ENCODE assay signal across 8 cellular contexts in genomic region chr14:26596722-26597030, GRCh38. TPM values are rescaled to one million over a fixed set of nuclear protein-coding genes. Genes with fewer than 3 reads are reported as not detected.
DNase-seq lines count a peak whose midpoint lies in the region; ATAC-seq and TF ChIP-seq lines count a peak whose summit lies in the region.

No MANE protein-coding gene starts in this region.

- no peaks in the 10 kb centered on the region for H3K79me2 ChIP-seq in PC-3 (ENCODE audit: low read length)

- H3K9me3 Mint-ChIP-seq in glutamatergic neuron (ENCODE audit: unreplicated experiment): peaks cover 21% of the 10 kb centered on the region

- BruUV-seq in PC-3 (replicated peaks; lab: Mats Ljungman, UMichigan): no TSS peak

- H3K4me1 Mint-ChIP-seq in glutamatergic neuron (ENCODE audit: low read depth, unreplicated experiment): peaks cover 21% of the 10 kb centered on the region

- H3K9me3 ChIP-seq in ES-I3 (ENCODE audit: control insufficient read depth, insufficient read depth, low read length) (no peaks in the 10 kb centered on the region), PC-3 (ENCODE audit: low read length) (no peaks in the 10 kb centered on the region), psoas muscle (no peaks in the 10 kb centered on the region)

- peak overlapping the region; percentile 92 for H3K4me2 ChIP-seq in PC-3 (ENCODE audit: low read length)

- no peaks in the 10 kb centered on the region for H3F3A ChIP-seq in PC-3 (ENCODE audit: low read length, unreplicated experiment)

- peak overlapping the region; percentile 98 for H3K27ac Mint-ChIP-seq in glutamatergic neuron (ENCODE audit: unreplicated experiment)

- POLR2A ChIA-PET in PC-3 (lab: Charles Lee; ENCODE audit: unreplicated experiment): no interaction called here

- peak overlapping the region; percentile 97 for H3K4me3 Mint-ChIP-seq in glutamatergic neuron (ENCODE audit: unreplicated experiment)

- H4K20me1 ChIP-seq in PC-3 (ENCODE audit: low read length): no peaks in the 10 kb centered on the region

- CTCF ChIA-PET in PC-3 (lab: Charles Lee): no interaction called here

- no peaks in the 10 kb centered on the region for H3K9me2 ChIP-seq in PC-3 (replicated peaks; ENCODE audit: low read length)

- DNase-seq in PC-3 (no peak), glutamatergic neuron (no peak), psoas muscle (peak in 1 of 2 donors; percentile 44), NCI-H1436 treated with DMSO at 0.1 percent for 48 hours (lab: John Stamatoyannopoulos, UW) (no peak), H4 (ENCODE audit: low spot score) (no peak), NCI-H2029 (lab: John Stamatoyannopoulos, UW) (no peak)

- H3K4me3 ChIP-seq in PC-3 (ENCODE audit: low read length): peak overlapping the region; percentile 86
- H3K4me3 ChIP-seq in psoas muscle: peak overlapping the region; percentile 67

- TF ChIP-seq CTCF in PC-3 (conservative IDR thresholded peaks at IDR 0.05; ENCODE audit: low read depth, low read length) (no peak), glutamatergic neuron (IDR thresholded peaks at IDR 0.05; ENCODE audit: partially characterized antibody, unreplicated experiment) (no peak), psoas muscle (IDR thresholded peaks at IDR 0.05) (no peak)

- no peaks in the 10 kb centered on the region for H3K36me3 ChIP-seq in ES-I3 (ENCODE audit: insufficient read depth, low read length)
- H3K36me3 ChIP-seq in PC-3 (ENCODE audit: low read depth, low read length): no peaks in the 10 kb centered on the region
- no peaks in the 10 kb centered on the region for H3K36me3 ChIP-seq in psoas muscle (ENCODE audit: insufficient read depth in 1 of 2, low read depth in 1 of 2)

- H3K4me1 ChIP-seq in ES-I3 (ENCODE audit: insufficient read depth, low read length) (no peaks in the 10 kb centered on the region), PC-3 (ENCODE audit: insufficient read depth, low read length) (no peaks in the 10 kb centered on the region), psoas muscle (no peaks in the 10 kb centered on the region)

- no peak overlapping the region for H3K27ac ChIP-seq in PC-3 (ENCODE audit: low read length)
- no peak overlapping the region for H3K27ac ChIP-seq in psoas muscle

- H3K36me3 Mint-ChIP-seq in glutamatergic neuron (ENCODE audit: unreplicated experiment): no peaks in the 10 kb centered on the region

- peak overlapping the region; percentile 95 for H2AFZ ChIP-seq in PC-3 (ENCODE audit: low read length)

- H3K9ac ChIP-seq in ES-I3 (ENCODE audit: low read depth, low read length): peak overlapping the region; percentile 85
- H3K9ac ChIP-seq in PC-3 (ENCODE audit: low read length): no peak overlapping the region

- intact Hi-C loops in PC-3 (cut with micrococcal nuclease): loop anchor here (5.0 to 10.0 kb wide), 6 partner anchors 64 to 388 kb away; no protein-coding TSS in a partner anchor
- intact Hi-C loops in psoas muscle (cut with DNase I): no loop called here

- 0 to 4% (median 1%) methylated on average over 13 of the region's 13 CpGs for WGBS in psoas muscle, 3 donors

- ATAC-seq in PC-3 (no peak), psoas muscle (no peak), HG03439 (IDR thresholded peaks at IDR 0.05; ENCODE audit: unreplicated experiment) (no peak)

- H3K27me3 ChIP-seq in PC-3 (ENCODE audit: low read length): peaks cover 43% of the 10 kb centered on the region
- H3K27me3 ChIP-seq in psoas muscle (ENCODE audit: insufficient read depth in 3 of 3, low read length in 2 of 3): peaks cover 0 to 25% (median 3%) of the 10 kb centered on the region in 3 donors

- peaks cover 13% of the 10 kb centered on the region for H3K27me3 Mint-ChIP-seq in glutamatergic neuron (ENCODE audit: unreplicated experiment)

RNA-seq across cellular contexts. Expression of gene NOVA1, which starts 1.2 kb away (rescaled TPM):
- total RNA-seq in PC-3 (2014; rRNA removed) (1.1 and 3.1 TPM in 2 replicates), glutamatergic neuron (ENCODE audit: unreplicated experiment) (119 TPM), psoas muscle (1 to 10 TPM; 2.5 to 4.4 (median 3.1) TPM)
- polyA plus RNA-seq in psoas muscle: 1 to 10 TPM in 1 of 3 donors, under 1 TPM in 2; 0.73 to 2.3 (median 0.76) TPM
- total RNA-seq in H4 (2014; rRNA removed; shearing (Covaris generic)): 2.2 and 7.2 TPM in 2 replicates

Comparison
In these comparisons a context has a peak if more than half of its experiments do, and no peak if none do; other contexts are left out.
1. RNA of gene NOVA1, which starts 1.2 kb away (total RNA-seq): 119 TPM in glutamatergic neuron (single experiment); 2.2 to 7.2 TPM in H4, 2.5 to 4.4 TPM in psoas muscle and 1.1 to 3.1 TPM in PC-3; every median in the first group is over 10 times any median in the second.